ENCODE assay signal across 17 cellular contexts in genomic region chrX:69231903-69232302, GRCh38.
"Had no signal": no experiment of that assay in that cellular context is flagged by ENCODE, and none has a peak within 500 bp of the region (broad histone marks: within the 10 kb centered on the region; RNA-seq: fewer than 3 reads in every experiment).

No MANE protein-coding gene starts in this region.

- H3K4me1 ChIP-seq: spleen had no signal

- H3K27ac Mint-ChIP-seq: activated naive CD8-positive, alpha-beta T cell treated with anti-CD3 and anti-CD28 coated beads for 36 hours; brain had no signal

- H3K36me3 Mint-ChIP-seq: activated naive CD8-positive, alpha-beta T cell treated with anti-CD3 and anti-CD28 coated beads for 36 hours; brain had no signal

- H3K9me3 Mint-ChIP-seq: activated naive CD8-positive, alpha-beta T cell treated with anti-CD3 and anti-CD28 coated beads for 36 hours had no signal

- H3K4me3 ChIP-seq: sigmoid colon, spleen, thyroid gland had no signal

- H3K9me3 ChIP-seq: sigmoid colon, spleen, thyroid gland had no signal

- H3K27me3 ChIP-seq: sigmoid colon, thyroid gland had no signal

- H3K4me3 Mint-ChIP-seq: activated naive CD8-positive, alpha-beta T cell treated with anti-CD3 and anti-CD28 coated beads for 36 hours; brain had no signal

- DNase-seq: activated CD4-positive, alpha-beta T cell treated with anti-CD3 and anti-CD28 coated beads, Interleukin-2, amount 50 U/mL, for 4 hours; activated naive CD4-positive, alpha-beta T cell; activated naive CD8-positive, alpha-beta T cell treated with anti-CD3 and anti-CD28 coated beads for 36 hours; activated T-cell treated with anti-CD3 and anti-CD28 coated beads for 4 hours; amygdala; cortex of kidney; effector CD4-positive, alpha-beta T cell; foreskin melanocyte; glutamatergic neuron; hippocampal formation; occipital lobe; posterior cingulate gyrus; sigmoid colon; spleen; stimulated activated naive CD4-positive, alpha-beta T cell; thyroid gland had no signal

- H3K27ac ChIP-seq: sigmoid colon, spleen, thyroid gland had no signal

- H3K27me3 Mint-ChIP-seq: activated naive CD8-positive, alpha-beta T cell treated with anti-CD3 and anti-CD28 coated beads for 36 hours had no signal

- H3K4me1 Mint-ChIP-seq: activated naive CD8-positive, alpha-beta T cell treated with anti-CD3 and anti-CD28 coated beads for 36 hours had no signal

- H3K36me3 ChIP-seq: sigmoid colon, spleen, thyroid gland had no signal
